ENCODE assay signal across 1 cellular context in the genomic region with DNA sequence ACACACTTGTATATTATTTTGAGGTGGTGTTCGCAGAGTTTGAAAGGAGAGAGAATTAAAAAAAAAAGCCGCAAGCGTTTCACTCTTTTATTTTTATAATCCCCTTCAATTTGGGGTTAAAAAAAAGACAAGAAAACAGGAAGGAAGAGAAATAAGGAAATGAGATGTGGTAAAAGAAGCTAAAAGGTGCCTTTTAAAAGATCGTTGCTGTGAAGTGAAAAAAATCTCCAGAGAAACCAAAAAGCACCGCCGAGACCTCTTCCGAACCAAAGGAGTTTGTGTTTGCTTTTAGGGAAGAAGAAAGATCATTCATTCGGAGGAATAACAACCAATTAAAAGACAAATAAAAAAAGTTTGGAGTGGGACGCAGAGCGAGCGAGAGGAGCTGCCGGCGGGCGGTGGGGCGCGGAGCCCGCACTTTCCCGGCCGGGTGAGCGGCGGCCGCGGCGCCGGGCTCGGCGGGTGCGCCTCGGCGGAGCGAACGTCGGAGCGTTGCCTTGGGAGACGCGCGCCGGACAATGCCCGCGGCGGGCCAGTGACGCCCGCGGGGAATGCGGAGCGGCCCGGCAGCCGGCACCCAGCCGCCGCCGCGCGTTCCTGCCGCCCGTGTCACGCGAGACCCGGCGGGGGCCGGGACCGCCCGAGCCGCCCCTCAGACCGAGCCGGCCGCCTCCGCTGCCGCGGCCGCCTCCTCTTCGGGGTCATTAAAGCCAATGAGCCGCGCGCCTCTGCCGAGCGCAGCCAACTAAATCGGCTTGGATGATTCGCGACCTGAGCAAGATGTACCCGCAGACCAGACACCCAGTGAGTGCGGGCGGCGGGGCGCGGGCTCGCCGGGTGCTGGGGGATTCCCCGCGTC.
TF ChIP-seq lines count a peak whose summit lies in the region.

No MANE protein-coding gene starts in this region.

TF ChIP-seq in SK-N-SH treated with all-trans-retinoic acid at 6 μM for 48 hours, 23 proteins besides CTCF, POLR2A, EP300 and RAD21 (continued from another document):
- TF ChIP-seq, protein P1, sequence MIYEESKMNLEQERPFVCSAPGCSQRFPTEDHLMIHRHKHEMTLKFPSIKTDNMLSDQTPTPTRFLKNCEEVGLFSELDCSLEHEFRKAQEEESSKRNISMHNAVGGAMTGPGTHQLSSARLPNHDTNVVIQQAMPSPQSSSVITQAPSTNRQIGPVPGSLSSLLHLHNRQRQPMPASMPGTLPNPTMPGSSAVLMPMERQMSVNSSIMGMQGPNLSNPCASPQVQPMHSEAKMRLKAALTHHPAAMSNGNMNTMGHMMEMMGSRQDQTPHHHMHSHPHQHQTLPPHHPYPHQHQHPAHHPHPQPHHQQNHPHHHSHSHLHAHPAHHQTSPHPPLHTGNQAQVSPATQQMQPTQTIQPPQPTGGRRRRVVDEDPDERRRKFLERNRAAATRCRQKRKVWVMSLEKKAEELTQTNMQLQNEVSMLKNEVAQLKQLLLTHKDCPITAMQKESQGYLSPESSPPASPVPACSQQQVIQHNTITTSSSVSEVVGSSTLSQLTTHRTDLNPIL (CRISPR knock-in tag; IDR thresholded peaks at IDR 0.05; ENCODE audit: low read depth): no peak
- TF ChIP-seq ZC3H10 (CRISPR knock-in tag; IDR thresholded peaks at IDR 0.05) (no peak), RARB (CRISPR knock-in tag; IDR thresholded peaks at IDR 0.05) (no peak), ZFP3 (CRISPR knock-in tag; IDR thresholded peaks at IDR 0.05) (no peak), ZFP30 (CRISPR knock-in tag; IDR thresholded peaks at IDR 0.05) (no peak), GLIS3 (CRISPR knock-in tag; IDR thresholded peaks at IDR 0.05) (no peak), ESRRG (CRISPR knock-in tag; IDR thresholded peaks at IDR 0.05) (no peak), TOX (CRISPR knock-in tag; IDR thresholded peaks at IDR 0.05; ENCODE audit: borderline replicate concordance) (no peak)
- TF ChIP-seq, protein P2, sequence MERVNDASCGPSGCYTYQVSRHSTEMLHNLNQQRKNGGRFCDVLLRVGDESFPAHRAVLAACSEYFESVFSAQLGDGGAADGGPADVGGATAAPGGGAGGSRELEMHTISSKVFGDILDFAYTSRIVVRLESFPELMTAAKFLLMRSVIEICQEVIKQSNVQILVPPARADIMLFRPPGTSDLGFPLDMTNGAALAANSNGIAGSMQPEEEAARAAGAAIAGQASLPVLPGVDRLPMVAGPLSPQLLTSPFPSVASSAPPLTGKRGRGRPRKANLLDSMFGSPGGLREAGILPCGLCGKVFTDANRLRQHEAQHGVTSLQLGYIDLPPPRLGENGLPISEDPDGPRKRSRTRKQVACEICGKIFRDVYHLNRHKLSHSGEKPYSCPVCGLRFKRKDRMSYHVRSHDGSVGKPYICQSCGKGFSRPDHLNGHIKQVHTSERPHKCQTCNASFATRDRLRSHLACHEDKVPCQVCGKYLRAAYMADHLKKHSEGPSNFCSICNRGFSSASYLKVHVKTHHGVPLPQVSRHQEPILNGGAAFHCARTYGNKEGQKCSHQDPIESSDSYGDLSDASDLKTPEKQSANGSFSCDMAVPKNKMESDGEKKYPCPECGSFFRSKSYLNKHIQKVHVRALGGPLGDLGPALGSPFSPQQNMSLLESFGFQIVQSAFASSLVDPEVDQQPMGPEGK (CRISPR knock-in tag; IDR thresholded peaks at IDR 0.05; ENCODE audit: borderline replicate concordance): no peak
TF ChIP-seq in SK-N-SH treated with all-trans-retinoic acid at 6 μM for 48 hours: peak in this region for 0.
